ENCODE assay signal across 1 cellular context in the genomic region with DNA sequence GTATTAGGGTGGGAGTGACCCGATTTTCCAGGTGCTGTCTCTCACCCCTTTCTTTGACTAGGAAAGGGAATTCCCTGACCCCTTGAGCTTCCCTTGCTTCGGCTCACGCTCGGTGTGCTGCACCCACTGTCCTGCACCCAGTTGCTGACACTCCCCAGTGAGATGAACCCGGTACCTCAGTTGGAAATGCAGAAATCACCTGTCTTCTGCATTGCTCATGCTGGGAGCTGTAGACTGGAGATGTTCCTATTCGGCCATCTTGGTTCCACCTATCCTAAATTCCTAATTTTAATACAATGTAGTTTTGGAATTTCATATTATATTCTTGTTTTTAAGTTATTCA. TPM values are rescaled to one million over a fixed set of nuclear protein-coding genes. Genes with fewer than 3 reads are reported as not detected.
"Had no signal": no experiment of that assay in that cellular context is flagged by ENCODE, and none has a peak within 500 bp of the region (broad histone marks: within the 10 kb centered on the region; RNA-seq: fewer than 3 reads in every experiment).

No MANE protein-coding gene starts in this region.

RNA-seq across cellular contexts. Expression of gene DNAH14, which starts 16.8 kb away (rescaled TPM):
- total RNA-seq: H4 had no signal
